ENCODE assay signal across 22 cellular contexts in genomic region chr2:238117199-238118154, GRCh38. TPM values are rescaled to one million over a fixed set of nuclear protein-coding genes. Genes with fewer than 3 reads are reported as not detected.
DNase-seq lines count a peak whose midpoint lies in the region; ATAC-seq and TF ChIP-seq lines count a peak whose summit lies in the region.
"Had no signal": no experiment of that assay in that cellular context is flagged by ENCODE, and none has a peak within 500 bp of the region (broad histone marks: within the 10 kb centered on the region; RNA-seq: fewer than 3 reads in every experiment).

No MANE protein-coding gene starts in this region.

- no peaks in the 10 kb centered on the region for H3F3A ChIP-seq in GM23248 (ENCODE audit: insufficient read depth)
- peaks cover 5% of the 10 kb centered on the region; the same call in 1 of the 2 replicates for H3F3A ChIP-seq in PC-9 (ENCODE audit: insufficient read depth, low read depth)

- POLR2A ChIA-PET in PC-9 (lab: Charles Lee; ENCODE audit: unreplicated experiment), result no interaction called here

- DNase-seq in GM23248 (peak; percentile 73), PC-9 (peak; percentile 46 to 79), left cardiac atrium (peak; percentile 14), spleen (peak; percentile 52), GM13976 (ENCODE audit: low spot score) (no peak), amniotic stem cell (lab: John Stamatoyannopoulos, UW) (no peak), NCI-H2196 treated with DMSO at 0.1 percent for 48 hours (lab: John Stamatoyannopoulos, UW; ENCODE audit: unreplicated experiment) (no peak)
- DNase-seq: activated CD4-positive, alpha-beta T cell treated with anti-CD3 and anti-CD28 coated beads, Interleukin-2, amount 50 U/mL, for 4 hours; activated naive CD4-positive, alpha-beta T cell treated with anti-CD3 and anti-CD28 coated beads, Interleukin-2, amount 50 U/mL, for 16 hours; activated T-cell treated with anti-CD3 and anti-CD28 coated beads for 4 hours; GF-D8; Karpas-422; NCI-H1417 treated with DMSO at 0.1 percent for 48 hours; NCI-H2171 treated with DMSO at 0.1 percent for 48 hours; stimulated activated CD4-positive, alpha-beta T cell treated with anti-CD3 and anti-CD28 coated beads, Interleukin-2, amount 100 ng/mL, for 48 hours; uterus had no signal

- no peaks in the 10 kb centered on the region for H3K79me2 ChIP-seq in GM23248 (ENCODE audit: insufficient read depth)
- no peaks in the 10 kb centered on the region for H3K79me2 ChIP-seq in PC-9 (ENCODE audit: low read depth)

- no peak for TF ChIP-seq POLR2A in spleen (IDR thresholded peaks at IDR 0.05)

- H3K9me3 ChIP-seq in GM23248 (ENCODE audit: low read depth) (no peaks in the 10 kb centered on the region), PC-9 (ENCODE audit: insufficient read depth, low read depth) (peaks cover 5% of the 10 kb centered on the region; the same call in 1 of the 2 replicates), spleen (peaks cover 4 to 13% (median 11%) of the 10 kb centered on the region in 8 donors)
- H3K9me3 ChIP-seq: pancreas, uterus had no signal

- no peak overlapping the region for H3K27ac ChIP-seq in GM23248
- no peak overlapping the region for H3K27ac ChIP-seq in PC-9
- no peak overlapping the region for H3K27ac ChIP-seq in spleen
- H3K27ac ChIP-seq: BLaER1 treated with 17β-estradiol and CSF1 and Interleukin-3, amounts not matched to agents 10 nM and 100 nM; coronary artery; pancreas; uterus had no signal

- CTCF ChIA-PET in PC-9 (lab: Charles Lee), result no interaction called here

- WGBS in GM23248 (ENCODE audit: low coverage in 1 of 2, low lambda C conversion rate in 2 of 2, missing lambda C conversion rate in 2 of 2), 2 experiments, result 38 to 40% methylated on average over 9 to 11 of the region's 11 CpGs
- 68 to 77% (median 73%) methylated on average over 10 to 11 of the region's 11 CpGs for WGBS in spleen, 5 donors

- no peak overlapping the region for H3K4me3 ChIP-seq in GM23248
- H3K4me3 ChIP-seq in PC-9, result no peak overlapping the region
- no peak overlapping the region for H3K4me3 ChIP-seq in spleen
- H3K4me3 ChIP-seq: BLaER1 treated with 17β-estradiol and CSF1 and Interleukin-3, amounts not matched to agents 10 nM and 100 nM; coronary artery; pancreas; uterus had no signal

- no peak overlapping the region for H3K9ac ChIP-seq in GM23248
- H3K9ac ChIP-seq: BLaER1 treated with 17β-estradiol and CSF1 and Interleukin-3, amounts not matched to agents 10 nM and 100 nM had no signal

- intact Hi-C loops in PC-9 (cut with micrococcal nuclease; ENCODE audit: unreplicated experiment) (no loop called here), left cardiac atrium (cut with DNase I) (no loop called here), spleen (cut with DNase I; ENCODE audit: low total_unique reads) (no loop called here)

- BruUV-seq in PC-9 (replicated peaks; lab: Mats Ljungman, UMichigan), result no TSS peak

- H3K4me1 ChIP-seq in GM23248 (ENCODE audit: insufficient read depth) (no peaks in the 10 kb centered on the region), PC-9 (replicated peaks; ENCODE audit: insufficient read depth) (0 out of 2 replicates have a peak, but pooled peaks cover 4% of the 10 kb centered on the region), spleen (peaks cover 0 to 21% (median 0%) of the 10 kb centered on the region in 6 donors)
- H3K4me1 ChIP-seq: uterus had no signal

- H3K27me3 ChIP-seq in GM23248 (replicated peaks; ENCODE audit: insufficient read depth) (no peaks in the 10 kb centered on the region), PC-9 (ENCODE audit: insufficient read depth, low read depth) (peaks cover 62% of the 10 kb centered on the region), spleen (replicated peaks in 1 of 7) (peaks cover 0 to 41% (median 0%) of the 10 kb centered on the region in 7 donors)
- H3K27me3 ChIP-seq: pancreas, uterus had no signal

- H4K20me1 ChIP-seq in GM23248 (ENCODE audit: insufficient read depth), result no peaks in the 10 kb centered on the region
- no peaks in the 10 kb centered on the region for H4K20me1 ChIP-seq in PC-9 (ENCODE audit: insufficient read depth)
- H4K20me1 ChIP-seq: BLaER1 treated with 17β-estradiol and CSF1 and Interleukin-3, amounts not matched to agents 10 nM and 100 nM had no signal

- H3K4me2 ChIP-seq in GM23248 (ENCODE audit: unreplicated experiment), result no peak overlapping the region
- H3K4me2 ChIP-seq in PC-9, result no peak overlapping the region

- H2AFZ ChIP-seq in GM23248 (no peak overlapping the region), PC-9 (no peak overlapping the region)

- no peak for TF ChIP-seq CTCF in PC-9 (conservative IDR thresholded peaks at IDR 0.05)
- TF ChIP-seq CTCF in spleen (IDR thresholded peaks at IDR 0.05 in 8 of 11, conservative IDR thresholded peaks at IDR 0.05 in 3 of 11), result no peak
- TF ChIP-seq CTCF in GM13976 (IDR thresholded peaks at IDR 0.05; ENCODE audit: borderline replicate concordance, control extremely low read depth, extremely low read depth, insufficient read depth, missing control alignments), result no peak

- in situ Hi-C loops in GM23248 (cut with MboI) (no loop called here), GM13976 (cut with MboI; ENCODE audit: low sequenced_read_pairs, unreplicated experiment) (no loop called here)

- H3K9me2 ChIP-seq in GM23248 (ENCODE audit: insufficient read depth), result no peaks in the 10 kb centered on the region
- H3K9me2 ChIP-seq in PC-9 (ENCODE audit: insufficient read depth), result no peaks in the 10 kb centered on the region

- ATAC-seq in left cardiac atrium, result no peak
- ATAC-seq: pancreas had no signal

- no peaks in the 10 kb centered on the region for H3K36me3 ChIP-seq in GM23248 (ENCODE audit: low read depth)
- no peaks in the 10 kb centered on the region for H3K36me3 ChIP-seq in PC-9 (ENCODE audit: low read depth)
- no peaks in the 10 kb centered on the region for H3K36me3 ChIP-seq in spleen
- H3K36me3 ChIP-seq: BLaER1 treated with 17β-estradiol and CSF1 and Interleukin-3, amounts not matched to agents 10 nM and 100 nM; pancreas; uterus had no signal

RNA-seq across cellular contexts. Expression of gene ESPNL, which starts 17.3 kb away (rescaled TPM):
- total RNA-seq in GM23248 (2014; rRNA removed; shearing (Covaris generic)), result 1.4 and 1.5 TPM in 2 replicates
- polyA plus RNA-seq in GM23248 (2016; fragmentation: Nextera tagmentation; extraction: Ambion mirVana) (0.19 and 0.60 TPM in 2 replicates), spleen (1 to 10 TPM; 1.3 to 6.2 (median 3.8) TPM)
- total RNA-seq in PC-9 (2021) (1.1 and 2.2 TPM in 2 replicates), left cardiac atrium (under 1 TPM; 0.15 to 0.26 TPM), spleen (1 to 10 TPM in 4 of 7 donors, under 1 TPM in 3; 0.65 to 5.1 (median 1.5) TPM)
- total RNA-seq: endothelial cell of umbilical vein, HT-29 had no signal
- polyA plus RNA-seq: endothelial cell of umbilical vein had no signal

RNA-seq across cellular contexts. Expression of gene KLHL30, which starts 21.0 kb away (rescaled TPM):
- 0.11 TPM in 1 of 2 replicates, not detected in the other for total RNA-seq in GM23248 (2014; rRNA removed; shearing (Covaris generic))
- polyA plus RNA-seq in GM23248 (2016; fragmentation: Nextera tagmentation; extraction: Ambion mirVana), result 0.05 TPM in 1 of 2 replicates, not detected in the other
- 0.80 and 1.2 TPM in 2 replicates for total RNA-seq in PC-9 (2021)
- 10 to 100 TPM; 15.8 to 16.6 TPM for total RNA-seq in left cardiac atrium
- total RNA-seq in spleen, result under 1 TPM in 5 of 7 donors, not detected in 2; 0.15 to 0.85 (median 0.23) TPM
- polyA plus RNA-seq in spleen, result under 1 TPM; 0.09 to 0.29 (median 0.22) TPM
- total RNA-seq: endothelial cell of umbilical vein had no signal
- polyA plus RNA-seq: endothelial cell of umbilical vein had no signal

RNA-seq across cellular contexts. Expression of gene ERFE, which starts 41.3 kb away (rescaled TPM):
- 0.51 and 0.86 TPM in 2 replicates for total RNA-seq in GM23248 (2014; rRNA removed; shearing (Covaris generic))
- polyA plus RNA-seq in GM23248 (2016; fragmentation: Nextera tagmentation; extraction: Ambion mirVana), result 0.41 and 0.79 TPM in 2 replicates
- 9.7 and 18.3 TPM in 2 replicates for total RNA-seq in PC-9 (2021)
- 1 to 10 TPM in 1 of 2 donors, not detected in 1; 1.2 TPM for total RNA-seq in left cardiac atrium
- 10 to 100 TPM in 1 of 7 donors, 1 to 10 TPM in 5, under 1 TPM in 1; 0.49 to 11.0 (median 2.4) TPM for total RNA-seq in spleen
- under 1 TPM; 0.06 to 0.63 (median 0.16) TPM for polyA plus RNA-seq in spleen
- total RNA-seq: lower leg skin had no signal

RNA-seq across cellular contexts. Expression of gene SCLY, which starts 56.7 kb away (rescaled TPM):
- total RNA-seq in GM23248 (2014; rRNA removed; shearing (Covaris generic)), result 12.5 and 14.8 TPM in 2 replicates
- polyA plus RNA-seq in GM23248 (2016; fragmentation: Nextera tagmentation; extraction: Ambion mirVana), result 7.4 and 10.3 TPM in 2 replicates
- total RNA-seq in PC-9 (2021), result 33.9 and 40.0 TPM in 2 replicates
- 10 to 100 TPM in 1 of 2 donors, 1 to 10 TPM in 1; 9.6 to 10.9 TPM for total RNA-seq in left cardiac atrium
- total RNA-seq in spleen, result 10 to 100 TPM; 13.5 to 22.7 (median 17.5) TPM
- 1 to 10 TPM; 5.8 to 10.0 (median 6.7) TPM for polyA plus RNA-seq in spleen

Comparison
In these comparisons a context has a peak if more than half of its experiments do, and no peak if none do; other contexts are left out.
1. DNase-seq: peak in GM23248 (single experiment), PC-9 (2 of 2), left cardiac atrium (single experiment) and spleen (single experiment); none in GM13976 (single experiment), amniotic stem cell (single experiment) and NCI-H2196 treated with DMSO at 0.1 percent for 48 hours (single experiment).